Comparison of ENCODE assay signal across 10 cellular contexts in the genomic region with DNA sequence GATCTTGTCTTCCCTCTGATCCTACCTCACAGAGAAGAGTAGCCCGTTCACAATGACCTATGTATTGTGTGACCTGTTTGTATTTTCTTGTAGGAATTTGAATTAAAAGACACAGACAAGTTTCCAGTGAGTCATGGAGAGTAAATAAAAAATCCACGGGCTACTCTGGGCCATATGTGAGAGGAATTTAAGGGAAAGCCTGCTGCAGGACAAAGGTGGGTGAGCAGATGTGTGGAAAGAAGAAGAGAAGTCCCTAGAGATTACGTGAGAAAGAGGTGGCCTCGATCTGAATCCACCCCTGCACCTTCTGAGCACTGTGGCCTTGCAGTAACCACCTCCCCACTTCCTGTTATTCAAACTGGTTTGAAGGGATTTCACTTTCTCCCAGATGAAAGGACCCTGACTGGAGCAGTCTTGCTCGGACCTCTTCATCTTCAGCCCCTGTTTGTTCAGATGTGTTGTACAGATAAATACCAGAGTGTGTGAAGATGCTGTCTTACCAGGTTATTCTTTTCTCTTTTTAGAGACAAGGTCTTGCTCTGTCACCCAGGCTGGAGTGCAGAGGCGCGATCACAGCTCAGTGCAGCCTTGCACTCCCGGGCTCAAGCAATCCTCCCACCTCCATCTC.
DNase-seq lines count a peak whose midpoint lies in the region; ATAC-seq, FAIRE-seq and TF ChIP-seq lines count a peak whose summit lies in the region.
"Had no signal": no experiment of that assay in that cellular context is flagged by ENCODE, and none has a peak within 500 bp of the region (broad histone marks: within the 10 kb centered on the region; RNA-seq: fewer than 3 reads in every experiment).

No MANE protein-coding gene starts in this region.

- H3K27me3 ChIP-seq in DND-41 (ENCODE audit: insufficient read depth, low read length, poor library complexity): no peaks in the 10 kb centered on the region

- intact Hi-C loops in kidney (cut with DNase I): no loop called here

- H3K36me3 ChIP-seq in DND-41 (ENCODE audit: insufficient read depth, low read length) (no peaks in the 10 kb centered on the region), kidney (ENCODE audit: control insufficient read depth in 1 of 2, insufficient read depth in 2 of 2, low read length in 2 of 2) (no peaks in the 10 kb centered on the region)
- H3K36me3 ChIP-seq: prostate gland had no signal

- H3K9me3 ChIP-seq in DND-41 (ENCODE audit: insufficient read depth, low read length, severe bottlenecking) (no peaks in the 10 kb centered on the region), kidney (ENCODE audit: control insufficient read depth in 1 of 2, low read length in 2 of 2) (no peaks in the 10 kb centered on the region)
- H3K9me3 ChIP-seq: prostate gland had no signal

- TF ChIP-seq CTCF in DND-41 (IDR thresholded peaks at IDR 0.05; ENCODE audit: borderline replicate concordance, extremely low read depth, low read length, poor library complexity, severe bottlenecking) (no peak), kidney (IDR thresholded peaks at IDR 0.05; ENCODE audit: borderline replicate concordance, extremely low read depth, insufficient read depth) (no peak)

- in situ Hi-C loops in ACHN (cut with HindIII; ENCODE audit: low pct_ligation_motif_present, low pct_unique_long_range_greater_than_20kb, low sequenced_read_pairs): no loop called here

- H3K27ac ChIP-seq in DND-41 (ENCODE audit: low read length) (peak overlapping the region; percentile 64), kidney (ENCODE audit: low read depth in 2 of 2, low read length in 2 of 2) (no peak overlapping the region)
- H3K27ac ChIP-seq: prostate gland had no signal

- DNase-seq in DND-41: peak; percentile 72
- DNase-seq in GM19240 (ENCODE audit: insufficient read length, low spot score): peak; percentile 27
- peak; percentile 17 for DNase-seq in activated naive CD4-positive, alpha-beta T cell treated with anti-CD3 and anti-CD28 coated beads, Interleukin-2, amount 50 U/mL, for 16 hours
- no peak for DNase-seq in kidney
- no peak for DNase-seq in ACHN
- DNase-seq in Kasumi-1 (lab: John Stamatoyannopoulos, UW): no peak
- DNase-seq: SW 1271 had no signal

- ATAC-seq in DND-41 (ENCODE audit: insufficient read depth, low read depth): peak; percentile 89
- peak; percentile 82 for ATAC-seq in HG03108 (IDR thresholded peaks at IDR 0.05; ENCODE audit: unreplicated experiment)
- ATAC-seq in SK-N-SH treated with all-trans-retinoic acid at 6 μM for 48 hours: no peak; the same call in 2 of the 3 replicates

- H3K4me1 ChIP-seq in DND-41 (ENCODE audit: insufficient read depth, low read length) (peaks cover 30% of the 10 kb centered on the region), kidney (ENCODE audit: control insufficient read depth in 1 of 2, insufficient read depth in 1 of 2, low read depth in 1 of 2, low read length in 2 of 2) (no peaks in the 10 kb centered on the region)
- H3K4me1 ChIP-seq: prostate gland had no signal

- FAIRE-seq in kidney (lab: Jason Lieb, UNC): no peak

- H2AFZ ChIP-seq in DND-41 (ENCODE audit: low read depth, low read length): no peak overlapping the region

- H3K9ac ChIP-seq in DND-41 (ENCODE audit: low read depth, low read length): 0 out of 2 replicates have a peak overlapping the region, but pooled peaks have one; percentile 1
- H3K9ac ChIP-seq in kidney (ENCODE audit: low read length in 2 of 2): no peak overlapping the region

- peak overlapping the region; percentile 23 for H3K4me2 ChIP-seq in DND-41 (ENCODE audit: insufficient read depth, low read length)

- H3K4me3 ChIP-seq in DND-41 (ENCODE audit: low read depth in 1 of 2, low read length in 2 of 2) (no peak overlapping the region), kidney (ENCODE audit: low read length in 2 of 2) (no peak overlapping the region)
- H3K4me3 ChIP-seq: prostate gland had no signal

- no peaks in the 10 kb centered on the region for H3K79me2 ChIP-seq in DND-41 (ENCODE audit: insufficient read depth, low read length)

- H4K20me1 ChIP-seq in DND-41 (ENCODE audit: insufficient read depth, low read length): peaks cover 5% of the 10 kb centered on the region; the same call in 1 of the 2 replicates

TF ChIP-seq in SK-N-SH treated with all-trans-retinoic acid at 6 μM for 48 hours, 23 proteins besides CTCF, POLR2A, EP300 and RAD21:
- TF ChIP-seq GLIS3 (CRISPR knock-in tag; IDR thresholded peaks at IDR 0.05) (no peak), ZNF70 (CRISPR knock-in tag; IDR thresholded peaks at IDR 0.05) (no peak), ISL1 (CRISPR knock-in tag; IDR thresholded peaks at IDR 0.05) (no peak), ZFP3 (CRISPR knock-in tag; IDR thresholded peaks at IDR 0.05) (no peak), SNAI2 (CRISPR knock-in tag; IDR thresholded peaks at IDR 0.05) (no peak), ZC3H10 (CRISPR knock-in tag; IDR thresholded peaks at IDR 0.05) (no peak), ZFP30 (CRISPR knock-in tag; IDR thresholded peaks at IDR 0.05) (no peak), TCF4 (CRISPR knock-in tag; IDR thresholded peaks at IDR 0.05; ENCODE audit: borderline replicate concordance) (no peak)
- TF ChIP-seq, protein P1, sequence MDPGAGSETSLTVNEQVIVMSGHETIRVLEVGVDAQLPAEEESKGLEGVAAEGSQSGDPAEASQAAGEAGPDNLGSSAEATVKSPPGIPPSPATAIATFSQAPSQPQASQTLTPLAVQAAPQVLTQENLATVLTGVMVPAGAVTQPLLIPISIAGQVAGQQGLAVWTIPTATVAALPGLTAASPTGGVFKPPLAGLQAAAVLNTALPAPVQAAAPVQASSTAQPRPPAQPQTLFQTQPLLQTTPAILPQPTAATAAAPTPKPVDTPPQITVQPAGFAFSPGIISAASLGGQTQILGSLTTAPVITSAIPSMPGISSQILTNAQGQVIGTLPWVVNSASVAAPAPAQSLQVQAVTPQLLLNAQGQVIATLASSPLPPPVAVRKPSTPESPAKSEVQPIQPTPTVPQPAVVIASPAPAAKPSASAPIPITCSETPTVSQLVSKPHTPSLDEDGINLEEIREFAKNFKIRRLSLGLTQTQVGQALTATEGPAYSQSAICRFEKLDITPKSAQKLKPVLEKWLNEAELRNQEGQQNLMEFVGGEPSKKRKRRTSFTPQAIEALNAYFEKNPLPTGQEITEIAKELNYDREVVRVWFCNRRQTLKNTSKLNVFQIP (CRISPR knock-in tag; IDR thresholded peaks at IDR 0.05; ENCODE audit: borderline replicate concordance, low read depth): no peak
- TF ChIP-seq, protein P2, sequence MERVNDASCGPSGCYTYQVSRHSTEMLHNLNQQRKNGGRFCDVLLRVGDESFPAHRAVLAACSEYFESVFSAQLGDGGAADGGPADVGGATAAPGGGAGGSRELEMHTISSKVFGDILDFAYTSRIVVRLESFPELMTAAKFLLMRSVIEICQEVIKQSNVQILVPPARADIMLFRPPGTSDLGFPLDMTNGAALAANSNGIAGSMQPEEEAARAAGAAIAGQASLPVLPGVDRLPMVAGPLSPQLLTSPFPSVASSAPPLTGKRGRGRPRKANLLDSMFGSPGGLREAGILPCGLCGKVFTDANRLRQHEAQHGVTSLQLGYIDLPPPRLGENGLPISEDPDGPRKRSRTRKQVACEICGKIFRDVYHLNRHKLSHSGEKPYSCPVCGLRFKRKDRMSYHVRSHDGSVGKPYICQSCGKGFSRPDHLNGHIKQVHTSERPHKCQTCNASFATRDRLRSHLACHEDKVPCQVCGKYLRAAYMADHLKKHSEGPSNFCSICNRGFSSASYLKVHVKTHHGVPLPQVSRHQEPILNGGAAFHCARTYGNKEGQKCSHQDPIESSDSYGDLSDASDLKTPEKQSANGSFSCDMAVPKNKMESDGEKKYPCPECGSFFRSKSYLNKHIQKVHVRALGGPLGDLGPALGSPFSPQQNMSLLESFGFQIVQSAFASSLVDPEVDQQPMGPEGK (CRISPR knock-in tag; IDR thresholded peaks at IDR 0.05; ENCODE audit: borderline replicate concordance): no peak

Comparison
In these comparisons a context has a peak if more than half of its experiments do, and no peak if none do; other contexts are left out.
1. DNase-seq: peak in DND-41 (single experiment), GM19240 (single experiment) and activated naive CD4-positive, alpha-beta T cell treated with anti-CD3 and anti-CD28 coated beads, Interleukin-2, amount 50 U/mL, for 16 hours (single experiment); none in kidney (single experiment), ACHN (single experiment) and Kasumi-1 (0 of 2).